8 cellular contexts compared by ENCODE assay signal in genomic region chr15:100572362-100572983, GRCh38. TPM values are rescaled to one million over a fixed set of nuclear protein-coding genes. Genes with fewer than 3 reads are reported as not detected.
DNase-seq lines count a peak whose midpoint lies in the region; ATAC-seq, FAIRE-seq and TF ChIP-seq lines count a peak whose summit lies in the region.

No MANE protein-coding gene starts in this region.

- FAIRE-seq in kidney (lab: Jason Lieb, UNC): peak; percentile 96

- peak overlapping the region; percentile 53 for H3K4me3 Mint-ChIP-seq in activated CD8-positive, alpha-beta T cell treated with anti-CD3 and anti-CD28 coated beads, Interleukin-2, amount 10 ng/mL, durations not matched to agents 7 days and 5 days

- intact Hi-C loops in HCT116 (cut with micrococcal nuclease): loop anchor here (2.0 to 10.0 kb wide), 2 partner anchors 222 to 648 kb away; no protein-coding TSS in a partner anchor
- intact Hi-C loops in kidney (cut with DNase I): no loop called here

- H3K4me3 ChIP-seq in AG04450 (ENCODE audit: low read depth, low read length) (no peak overlapping the region), HCT116 (replicated peaks in 1 of 2; ENCODE audit: low read depth in 1 of 2, low read length in 2 of 2) (no peak overlapping the region), kidney (ENCODE audit: low read length in 2 of 2) (no peak overlapping the region)

- CTCF ChIA-PET in AG04450 (lab: Charles Lee) (interaction anchor here (0.5 to 4.5 kb wide), 21 partner anchors 9 to 1300 kb away, joined by 3 to 85 read pairs (median 4); partner anchors contain the start of genes ADAMTS17, ASB7 and LINS1), HCT116 (lab: Charles Lee) (interaction anchor here (0.7 to 1.6 kb wide), 12 partner anchors 13 to 1300 kb away, joined by 3 to 11 read pairs (median 3); partner anchors contain the start of gene ADAMTS17)
- CTCF ChIA-PET in activated CD8-positive, alpha-beta T cell treated with anti-CD3 and anti-CD28 coated beads, Interleukin-2, amount 10 ng/mL, durations not matched to agents 7 days and 5 days (lab: Charles Lee): interaction anchor here (0.6 to 6.8 kb wide), 22 partner anchors 9 to 644 kb away, joined by 3 to 106 read pairs (median 4); partner anchors contain the start of genes ADAMTS17, ASB7, CERS3 and LINS1

- H3K27ac ChIP-seq in AG04450 (ENCODE audit: low read depth, low read length) (no peak overlapping the region), HCT116 (ENCODE audit: low read depth, low read length) (no peak overlapping the region), kidney (ENCODE audit: low read depth in 2 of 2, low read length in 2 of 2) (no peak overlapping the region)

- DNase-seq in AG04450 (ENCODE audit: low read depth, low spot score): no peak
- no peak for DNase-seq in HCT116 (ENCODE audit: low read depth, low spot score)
- DNase-seq in activated CD8-positive, alpha-beta T cell treated with anti-CD3 and anti-CD28 coated beads, Interleukin-2, amount 10 ng/mL, durations not matched to agents 7 days and 5 days: no peak
- no peak for DNase-seq in kidney
- no peak for DNase-seq in H4 (ENCODE audit: low spot score)
- DNase-seq in glomerular visceral epithelial cell (ENCODE audit: extremely low spot score): no peak

- POLR2A ChIA-PET in AG04450 (lab: Yijun Ruan, JAX) (interaction anchor here (1.0 kb wide), 1 partner anchor 9 kb away, joined by 3 read pairs; no protein-coding TSS in a partner anchor), HCT116 (lab: Charles Lee) (no interaction called here)
- POLR2A ChIA-PET in activated CD8-positive, alpha-beta T cell treated with anti-CD3 and anti-CD28 coated beads, Interleukin-2, amount 10 ng/mL, durations not matched to agents 7 days and 5 days (lab: Charles Lee): interaction anchor here (0.8 kb wide), 1 partner anchor 30 kb away, joined by 3 read pairs; the partner anchor contains the start of genes ASB7 and LINS1

- H3K9me3 ChIP-seq in AG04450 (ENCODE audit: control insufficient read depth, insufficient read depth, low read length) (no peaks in the 10 kb centered on the region), HCT116 (ENCODE audit: control insufficient read depth in 1 of 2, insufficient read depth in 1 of 2, low read depth in 1 of 2, low read length in 2 of 2) (no peaks in the 10 kb centered on the region), kidney (ENCODE audit: control insufficient read depth in 1 of 2, low read length in 2 of 2) (no peaks in the 10 kb centered on the region)

- no peaks in the 10 kb centered on the region for H3K27me3 ChIP-seq in AG04450 (ENCODE audit: control insufficient read depth, insufficient read depth, low read length)
- no peaks in the 10 kb centered on the region for H3K27me3 ChIP-seq in HCT116 (ENCODE audit: insufficient read depth, low read length)

- H3K36me3 Mint-ChIP-seq in activated CD8-positive, alpha-beta T cell treated with anti-CD3 and anti-CD28 coated beads, Interleukin-2, amount 10 ng/mL, durations not matched to agents 7 days and 5 days (ENCODE audit: low read depth): peaks cover 62% of the 10 kb centered on the region

- H3K4me1 Mint-ChIP-seq in activated CD8-positive, alpha-beta T cell treated with anti-CD3 and anti-CD28 coated beads, Interleukin-2, amount 10 ng/mL, durations not matched to agents 7 days and 5 days (ENCODE audit: low read depth): peaks cover 39% of the 10 kb centered on the region

- TF ChIP-seq POLR2A in HCT116 (IDR thresholded peaks at IDR 0.05; ENCODE audit: borderline replicate concordance, extremely low read depth, insufficient read depth, insufficient read length): no peak

- no peaks in the 10 kb centered on the region for H3K27me3 Mint-ChIP-seq in activated CD8-positive, alpha-beta T cell treated with anti-CD3 and anti-CD28 coated beads, Interleukin-2, amount 10 ng/mL, durations not matched to agents 7 days and 5 days (ENCODE audit: low read depth)

- H3K9ac ChIP-seq in HCT116 (ENCODE audit: low read length) (no peak overlapping the region), kidney (ENCODE audit: low read length in 2 of 2) (no peak overlapping the region)

- RAD21 ChIA-PET in HCT116 (lab: Charles Lee; ENCODE audit: low non-redundant PET in 1 of 2, low total read pairs in 2 of 2, uncharacterized antibody in 2 of 2, unreplicated experiment in 2 of 2): interaction anchor here in 1 of 2 experiments (0.9 kb wide), 1 partner anchor 222 kb away, joined by 5 read pairs; no protein-coding TSS in a partner anchor

- H3K4me2 ChIP-seq in HCT116 (ENCODE audit: low read length): no peak overlapping the region

- no peaks in the 10 kb centered on the region; the same call in 1 of the 2 replicates for H4K20me1 ChIP-seq in HCT116 (ENCODE audit: insufficient read depth)

- TF ChIP-seq CTCF in AG04450 (IDR thresholded peaks at IDR 0.05; ENCODE audit: low read depth, low read length) (peak; percentile 38), HCT116 (IDR thresholded peaks at IDR 0.05 in 2 of 3, conservative IDR thresholded peaks at IDR 0.05 in 1 of 3; ENCODE audit: borderline replicate concordance in 1 of 3, insufficient read depth in 1 of 3, low read depth in 2 of 3, low read length in 2 of 3) (peak; percentile 9 to 58 (median 28); a peak in 3 of 6 replicates), kidney (IDR thresholded peaks at IDR 0.05; ENCODE audit: borderline replicate concordance, extremely low read depth, insufficient read depth) (peak; percentile 9)

- H3K9me3 Mint-ChIP-seq in activated CD8-positive, alpha-beta T cell treated with anti-CD3 and anti-CD28 coated beads, Interleukin-2, amount 10 ng/mL, durations not matched to agents 7 days and 5 days (ENCODE audit: insufficient read depth): no peaks in the 10 kb centered on the region

- no peaks in the 10 kb centered on the region for H3K9me2 ChIP-seq in HCT116 (ENCODE audit: insufficient read depth)

- ATAC-seq in HCT116 (no peak), HG03469 (IDR thresholded peaks at IDR 0.05; ENCODE audit: unreplicated experiment) (no peak), GM19035 (IDR thresholded peaks at IDR 0.05; ENCODE audit: unreplicated experiment) (no peak)
- ATAC-seq in activated CD8-positive, alpha-beta T cell treated with anti-CD3 and anti-CD28 coated beads, Interleukin-2, amount 10 ng/mL, durations not matched to agents 7 days and 5 days: no peak

- no peak overlapping the region for H2AFZ ChIP-seq in HCT116 (ENCODE audit: low read depth, low read length, poor library complexity, severe bottlenecking)

- no peaks in the 10 kb centered on the region for H3K79me2 ChIP-seq in HCT116 (ENCODE audit: insufficient read depth, low read length)

- H3K36me3 ChIP-seq in HCT116 (ENCODE audit: control insufficient read depth in 1 of 2, insufficient read depth in 2 of 2, low read length in 2 of 2) (peaks cover 4 to 17% of the 10 kb centered on the region in 2 experiments), kidney (ENCODE audit: control insufficient read depth in 1 of 2, insufficient read depth in 2 of 2, low read length in 2 of 2) (peaks cover 5 to 22% of the 10 kb centered on the region in 2 donors)

- no TSS peak for BruUV-seq in HCT116 (replicated peaks; lab: Mats Ljungman, UMichigan)

- H3K27ac Mint-ChIP-seq in activated CD8-positive, alpha-beta T cell treated with anti-CD3 and anti-CD28 coated beads, Interleukin-2, amount 10 ng/mL, durations not matched to agents 7 days and 5 days: peak overlapping the region; percentile 82

- TF ChIP-seq RAD21 in HCT116 (IDR thresholded peaks at IDR 0.05; ENCODE audit: low read depth): peak; percentile 28; the same call in 1 of the 2 replicates

- H3K4me1 ChIP-seq in HCT116 (ENCODE audit: control insufficient read depth in 1 of 2, insufficient read depth in 2 of 2, low read length in 2 of 2) (no peaks in the 10 kb centered on the region), kidney (ENCODE audit: control insufficient read depth in 1 of 2, insufficient read depth in 1 of 2, low read depth in 1 of 2, low read length in 2 of 2) (no peaks in the 10 kb centered on the region)

TF ChIP-seq in HCT116, 20 proteins besides CTCF, POLR2A, EP300 and RAD21 (continues in another document):
- no peak for TF ChIP-seq CBX3 (IDR thresholded peaks at IDR 0.05; ENCODE audit: low read depth)

RNA-seq across cellular contexts. Expression of gene LINS1, which starts 29.5 kb away (rescaled TPM):
- polyA plus RNA-seq in AG04450 (2011; rRNA removed) (8.1 and 12.6 TPM in 2 replicates), kidney (ENCODE audit: insufficient read depth, low read depth, low replicate concordance) (8.8 TPM)
- 7.2 and 11.9 TPM in 2 replicates for polyA minus RNA-seq in AG04450 (2011; rRNA and poly(A)+ RNA removed)
- total RNA-seq in HCT116 (2021; ENCODE audit: unreplicated experiment) (14.7 TPM), kidney (20.6 TPM)
- 5.4 and 6.7 TPM in 2 replicates for polyA plus RNA-seq in HCT116 (2012)
- 10 to 100 TPM; 40.9 to 45.3 TPM for total RNA-seq in activated CD8-positive, alpha-beta T cell treated with anti-CD3 and anti-CD28 coated beads, Interleukin-2, amount 10 ng/mL, durations not matched to agents 7 days and 5 days
- 4.4 and 14.4 TPM in 2 replicates for total RNA-seq in H4 (2014; rRNA removed; shearing (Covaris generic))

RNA-seq across cellular contexts. Expression of gene ASB7, which starts 29.9 kb away (rescaled TPM):
- polyA plus RNA-seq in AG04450 (2011; rRNA removed): 12.2 and 13.4 TPM in 2 replicates
- polyA minus RNA-seq in AG04450 (2011; rRNA and poly(A)+ RNA removed): 25.0 and 29.5 TPM in 2 replicates
- total RNA-seq in HCT116 (2021; ENCODE audit: unreplicated experiment): 16.6 TPM
- polyA plus RNA-seq in HCT116 (2012): 9.4 and 10.1 TPM in 2 replicates
- total RNA-seq in activated CD8-positive, alpha-beta T cell treated with anti-CD3 and anti-CD28 coated beads, Interleukin-2, amount 10 ng/mL, durations not matched to agents 7 days and 5 days: 10 to 100 TPM; 17.7 to 18.5 TPM
- total RNA-seq in kidney: 17.7 TPM
- 5.3 TPM for polyA plus RNA-seq in kidney (ENCODE audit: insufficient read depth, low read depth, low replicate concordance)
- total RNA-seq in H4 (2014; rRNA removed; shearing (Covaris generic)): 8.9 and 12.4 TPM in 2 replicates

RNA-seq across cellular contexts. Expression of gene CERS3, which starts 43.7 kb away (rescaled TPM):
- polyA plus RNA-seq in AG04450 (2011; rRNA removed) (not detected in 2 replicates), kidney (ENCODE audit: insufficient read depth, low read depth, low replicate concordance) (not detected)
- polyA minus RNA-seq in AG04450 (2011; rRNA and poly(A)+ RNA removed): not detected in 2 replicates
- total RNA-seq in HCT116 (2021; ENCODE audit: unreplicated experiment) (not detected), kidney (0.31 TPM)
- polyA plus RNA-seq in HCT116 (2012): 0.06 TPM in 1 of 2 replicates, not detected in the other
- total RNA-seq in activated CD8-positive, alpha-beta T cell treated with anti-CD3 and anti-CD28 coated beads, Interleukin-2, amount 10 ng/mL, durations not matched to agents 7 days and 5 days: under 1 TPM in 1 of 2 experiments, not detected in 1; 0.18 TPM
- not detected in 2 replicates for total RNA-seq in H4 (2014; rRNA removed; shearing (Covaris generic))
